Comparison of ENCODE assay signal across 1 cellular context in genomic region chr18:9849407-9849961, GRCh38.
TF ChIP-seq lines count a peak whose summit lies in the region.

No MANE protein-coding gene starts in this region.

TF ChIP-seq in K562, 482 proteins besides CTCF, POLR2A, EP300 and RAD21 (continued from another document and continues in another):
- peak in 2 of 3 experiments; percentile 51 to 93; a peak in 3 of 6 replicates for TF ChIP-seq ZBTB11 (CRISPR knock-in tag; IDR thresholded peaks at IDR 0.05)
- TF ChIP-seq TRIM24 (IDR thresholded peaks at IDR 0.05): peak in 1 of 2 experiments; percentile 38; a peak in 1 of 4 replicates
- TF ChIP-seq HMBOX1 (IDR thresholded peaks at IDR 0.05): peak; percentile 94
- peak; percentile 13; the same call in 1 of the 2 replicates for TF ChIP-seq MTA1 (IDR thresholded peaks at IDR 0.05; ENCODE audit: borderline replicate concordance)
- TF ChIP-seq ZNF699 (CRISPR knock-in tag; IDR thresholded peaks at IDR 0.05; ENCODE audit: insufficient replicate concordance): no peak
- no peak for TF ChIP-seq BMI1 (IDR thresholded peaks at IDR 0.05; ENCODE audit: low read length)
- TF ChIP-seq BHLHE40 (IDR thresholded peaks at IDR 0.05; ENCODE audit: low read length): peak; percentile 89
- no peak for TF ChIP-seq XRCC4 (IDR thresholded peaks at IDR 0.05; ENCODE audit: extremely low read depth, insufficient read depth, insufficient read length)
- TF ChIP-seq ELF2 (CRISPR knock-in tag; IDR thresholded peaks at IDR 0.05): no peak
- TF ChIP-seq FOSL1 (tag; conservative IDR thresholded peaks at IDR 0.05): peak; percentile 51
- 0 out of 2 replicates have a peak, but pooled peaks have one; percentile 12 for TF ChIP-seq MYC (IDR thresholded peaks at IDR 0.05; ENCODE audit: low read depth, low read length)
- TF ChIP-seq MYC (CRISPR knock-in tag; IDR thresholded peaks at IDR 0.05; ENCODE audit: borderline replicate concordance, low read depth): peak; percentile 57; the same call in 1 of the 2 replicates
- TF ChIP-seq MIER1 (IDR thresholded peaks at IDR 0.05; ENCODE audit: low read depth): 0 out of 2 replicates have a peak, but pooled peaks have one; percentile 11
- no peak for TF ChIP-seq DDX20 (tag; IDR thresholded peaks at IDR 0.05; ENCODE audit: low read depth)
- TF ChIP-seq CTBP1 (IDR thresholded peaks at IDR 0.05; ENCODE audit: borderline replicate concordance): peak; percentile 63
- TF ChIP-seq, protein P1, sequence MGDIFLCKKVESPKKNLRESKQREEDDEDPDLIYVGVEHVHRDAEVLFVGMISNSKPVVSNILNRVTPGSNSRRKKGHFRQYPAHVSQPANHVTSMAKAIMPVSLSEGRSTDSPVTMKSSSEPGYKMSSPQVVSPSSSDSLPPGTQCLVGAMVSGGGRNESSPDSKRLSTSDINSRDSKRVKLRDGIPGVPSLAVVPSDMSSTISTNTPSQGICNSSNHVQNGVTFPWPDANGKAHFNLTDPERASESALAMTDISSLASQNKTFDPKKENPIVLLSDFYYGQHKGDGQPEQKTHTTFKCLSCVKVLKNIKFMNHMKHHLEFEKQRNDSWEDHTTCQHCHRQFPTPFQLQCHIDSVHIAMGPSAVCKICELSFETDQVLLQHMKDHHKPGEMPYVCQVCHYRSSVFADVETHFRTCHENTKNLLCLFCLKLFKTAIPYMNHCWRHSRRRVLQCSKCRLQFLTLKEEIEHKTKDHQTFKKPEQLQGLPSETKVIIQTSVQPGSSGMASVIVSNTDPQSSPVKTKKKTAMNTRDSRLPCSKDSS (IDR thresholded peaks at IDR 0.05; ENCODE audit: low read depth, partially characterized antibody): no peak
- peak; percentile 39 for TF ChIP-seq PHF20 (IDR thresholded peaks at IDR 0.05; ENCODE audit: partially characterized antibody)
- no peak for TF ChIP-seq SETDB1 (IDR thresholded peaks at IDR 0.05; ENCODE audit: low read length)
- peak; percentile 12; the same call in 1 of the 2 replicates for TF ChIP-seq HLTF (IDR thresholded peaks at IDR 0.05)
- TF ChIP-seq ETS2 (tag; IDR thresholded peaks at IDR 0.05; ENCODE audit: borderline replicate concordance, poor library complexity, severe bottlenecking): no peak
- 0 out of 2 replicates have a peak, but pooled peaks have one; percentile 26 for TF ChIP-seq TRIM25 (IDR thresholded peaks at IDR 0.05; ENCODE audit: borderline replicate concordance)
- no peak for TF ChIP-seq SRSF7 (optimal IDR thresholded peaks at IDR 0.05; ENCODE audit: low read depth, low read length)
- TF ChIP-seq, protein P2, sequence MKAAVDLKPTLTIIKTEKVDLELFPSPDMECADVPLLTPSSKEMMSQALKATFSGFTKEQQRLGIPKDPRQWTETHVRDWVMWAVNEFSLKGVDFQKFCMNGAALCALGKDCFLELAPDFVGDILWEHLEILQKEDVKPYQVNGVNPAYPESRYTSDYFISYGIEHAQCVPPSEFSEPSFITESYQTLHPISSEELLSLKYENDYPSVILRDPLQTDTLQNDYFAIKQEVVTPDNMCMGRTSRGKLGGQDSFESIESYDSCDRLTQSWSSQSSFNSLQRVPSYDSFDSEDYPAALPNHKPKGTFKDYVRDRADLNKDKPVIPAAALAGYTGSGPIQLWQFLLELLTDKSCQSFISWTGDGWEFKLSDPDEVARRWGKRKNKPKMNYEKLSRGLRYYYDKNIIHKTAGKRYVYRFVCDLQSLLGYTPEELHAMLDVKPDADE (conservative IDR thresholded peaks at IDR 0.05; ENCODE audit: control insufficient read depth, low read depth, low read length): no peak
- TF ChIP-seq HDAC1 (IDR thresholded peaks at IDR 0.05): peak in 1 of 2 experiments; percentile 64; a peak in 1 of 4 replicates
- no peak for TF ChIP-seq ZNF121 (CRISPR knock-in tag; conservative IDR thresholded peaks at IDR 0.05)
- peak; percentile 79; the same call in 1 of the 2 replicates for TF ChIP-seq ZNF175 (CRISPR knock-in tag; IDR thresholded peaks at IDR 0.05; ENCODE audit: low read depth)
- no peak for TF ChIP-seq SMARCB1 (IDR thresholded peaks at IDR 0.05; ENCODE audit: insufficient read length, low read depth)
- TF ChIP-seq NBN (IDR thresholded peaks at IDR 0.05; ENCODE audit: low read depth): 0 out of 2 replicates have a peak, but pooled peaks have one; percentile 18
- TF ChIP-seq HMGXB4 (CRISPR knock-in tag; IDR thresholded peaks at IDR 0.05): no peak
- no peak for TF ChIP-seq WHSC1 (IDR thresholded peaks at IDR 0.05; ENCODE audit: low read length)
- TF ChIP-seq CXXC5 (CRISPR knock-in tag; IDR thresholded peaks at IDR 0.05): peak; percentile 70
- peak; percentile 72 for TF ChIP-seq DMBX1 (CRISPR knock-in tag; IDR thresholded peaks at IDR 0.05; ENCODE audit: borderline replicate concordance)
- peak; percentile 15; the same call in 1 of the 2 replicates for TF ChIP-seq ZBTB12 (CRISPR knock-in tag; IDR thresholded peaks at IDR 0.05)
- TF ChIP-seq, protein P3, sequence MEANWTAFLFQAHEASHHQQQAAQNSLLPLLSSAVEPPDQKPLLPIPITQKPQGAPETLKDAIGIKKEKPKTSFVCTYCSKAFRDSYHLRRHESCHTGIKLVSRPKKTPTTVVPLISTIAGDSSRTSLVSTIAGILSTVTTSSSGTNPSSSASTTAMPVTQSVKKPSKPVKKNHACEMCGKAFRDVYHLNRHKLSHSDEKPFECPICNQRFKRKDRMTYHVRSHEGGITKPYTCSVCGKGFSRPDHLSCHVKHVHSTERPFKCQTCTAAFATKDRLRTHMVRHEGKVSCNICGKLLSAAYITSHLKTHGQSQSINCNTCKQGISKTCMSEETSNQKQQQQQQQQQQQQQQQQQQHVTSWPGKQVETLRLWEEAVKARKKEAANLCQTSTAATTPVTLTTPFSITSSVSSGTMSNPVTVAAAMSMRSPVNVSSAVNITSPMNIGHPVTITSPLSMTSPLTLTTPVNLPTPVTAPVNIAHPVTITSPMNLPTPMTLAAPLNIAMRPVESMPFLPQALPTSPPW (CRISPR knock-in tag; IDR thresholded peaks at IDR 0.05): peak; percentile 33
- TF ChIP-seq, protein P4, sequence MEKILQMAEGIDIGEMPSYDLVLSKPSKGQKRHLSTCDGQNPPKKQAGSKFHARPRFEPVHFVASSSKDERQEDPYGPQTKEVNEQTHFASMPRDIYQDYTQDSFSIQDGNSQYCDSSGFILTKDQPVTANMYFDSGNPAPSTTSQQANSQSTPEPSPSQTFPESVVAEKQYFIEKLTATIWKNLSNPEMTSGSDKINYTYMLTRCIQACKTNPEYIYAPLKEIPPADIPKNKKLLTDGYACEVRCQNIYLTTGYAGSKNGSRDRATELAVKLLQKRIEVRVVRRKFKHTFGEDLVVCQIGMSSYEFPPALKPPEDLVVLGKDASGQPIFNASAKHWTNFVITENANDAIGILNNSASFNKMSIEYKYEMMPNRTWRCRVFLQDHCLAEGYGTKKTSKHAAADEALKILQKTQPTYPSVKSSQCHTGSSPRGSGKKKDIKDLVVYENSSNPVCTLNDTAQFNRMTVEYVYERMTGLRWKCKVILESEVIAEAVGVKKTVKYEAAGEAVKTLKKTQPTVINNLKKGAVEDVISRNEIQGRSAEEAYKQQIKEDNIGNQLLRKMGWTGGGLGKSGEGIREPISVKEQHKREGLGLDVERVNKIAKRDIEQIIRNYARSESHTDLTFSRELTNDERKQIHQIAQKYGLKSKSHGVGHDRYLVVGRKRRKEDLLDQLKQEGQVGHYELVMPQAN (IDR thresholded peaks at IDR 0.05; ENCODE audit: borderline replicate concordance): 0 out of 2 replicates have a peak, but pooled peaks have one; percentile 8
- 0 out of 2 replicates have a peak, but pooled peaks have one; percentile 20 for TF ChIP-seq GTF2E2 (tag; IDR thresholded peaks at IDR 0.05)
